Comparison of ENCODE assay signal across 27 cellular contexts in genomic region chr7:55046582-55047347, GRCh38. TPM values are rescaled to one million over a fixed set of nuclear protein-coding genes. Genes with fewer than 3 reads are reported as not detected.
DNase-seq lines count a peak whose midpoint lies in the region; ATAC-seq, FAIRE-seq and TF ChIP-seq lines count a peak whose summit lies in the region.
"Had no signal": no experiment of that assay in that cellular context is flagged by ENCODE, and none has a peak within 500 bp of the region (broad histone marks: within the 10 kb centered on the region; RNA-seq: fewer than 3 reads in every experiment).

No MANE protein-coding gene starts in this region.

- H3K4me3 ChIP-seq in liver (ENCODE audit: low read depth in 1 of 3, low read length in 3 of 3): no peak overlapping the region
- no peak overlapping the region for H3K4me3 ChIP-seq in HepG2 (replicated peaks in 1 of 3; ENCODE audit: insufficient read depth in 1 of 3, low read depth in 2 of 3, low read length in 3 of 3)
- H3K4me3 ChIP-seq in esophagus muscularis mucosa: no peak overlapping the region
- no peak overlapping the region for H3K4me3 ChIP-seq in mucosa of descending colon
- no peak overlapping the region for H3K4me3 ChIP-seq in upper lobe of right lung
- H3K4me3 ChIP-seq: GM23338, MG63, Peyer's patch, uterus had no signal

- POLR2A ChIA-PET in HepG2 (lab: Yijun Ruan, JAX): no interaction called here

- TF ChIP-seq RAD21 in liver (IDR thresholded peaks at IDR 0.05): peak; percentile 22 to 57
- TF ChIP-seq RAD21 in HepG2 (CRISPR knock-in tag; IDR thresholded peaks at IDR 0.05): no peak

- intact Hi-C loops in HepG2 (cut with micrococcal nuclease; ENCODE audit: unreplicated experiment): no loop called here
- intact Hi-C loops in esophagus muscularis mucosa (cut with DNase I): no loop called here
- intact Hi-C loops in mucosa of descending colon (cut with DNase I, micrococcal nuclease): no loop called here
- intact Hi-C loops in upper lobe of right lung (cut with DNase I): no loop called here

- peaks cover 0 to 3% (median 0%) of the 10 kb centered on the region in 4 donors for H3K36me3 ChIP-seq in liver (ENCODE audit: control insufficient read depth in 4 of 4, insufficient read depth in 3 of 4, low read depth in 1 of 4, low read length in 3 of 4)
- no peaks in the 10 kb centered on the region for H3K36me3 ChIP-seq in HepG2 (replicated peaks in 1 of 2; ENCODE audit: control insufficient read depth in 1 of 2, insufficient read depth in 2 of 2, low read length in 2 of 2)
- no peaks in the 10 kb centered on the region for H3K36me3 ChIP-seq in esophagus muscularis mucosa
- no peaks in the 10 kb centered on the region for H3K36me3 ChIP-seq in mucosa of descending colon (ENCODE audit: low read depth)
- no peaks in the 10 kb centered on the region for H3K36me3 ChIP-seq in upper lobe of right lung
- H3K36me3 ChIP-seq: Peyer's patch, uterus had no signal

- H3K4me2 ChIP-seq in HepG2 (ENCODE audit: low read depth, low read length): no peak overlapping the region
- H3K4me2 ChIP-seq: GM23338 had no signal

- TF ChIP-seq EP300 in HepG2 (IDR thresholded peaks at IDR 0.05; ENCODE audit: low read depth in 2 of 2, low read length in 2 of 2) (no peak), HepG2 (CRISPR knock-in tag; IDR thresholded peaks at IDR 0.05; ENCODE audit: borderline replicate concordance) (no peak), esophagus muscularis mucosa (IDR thresholded peaks at IDR 0.05) (no peak)

- H3K27me3 ChIP-seq in liver (ENCODE audit: control insufficient read depth in 4 of 4, insufficient read depth in 4 of 4, low read length in 3 of 4) (no peaks in the 10 kb centered on the region), HepG2 (ENCODE audit: control insufficient read depth in 1 of 2, insufficient read depth in 2 of 2, low read length in 2 of 2) (no peaks in the 10 kb centered on the region), esophagus muscularis mucosa (no peaks in the 10 kb centered on the region), upper lobe of right lung (no peaks in the 10 kb centered on the region)
- H3K27me3 ChIP-seq: MG63, Peyer's patch, uterus had no signal

- 66% methylated on average over 7 of the region's 7 CpGs for WGBS in liver
- 92% methylated on average over 7 of the region's 7 CpGs for WGBS in HepG2 (ENCODE audit: low lambda C conversion rate)
- 75% methylated on average over 7 of the region's 7 CpGs for WGBS in esophagus muscularis mucosa

- BruUV-seq in HepG2 (replicated peaks; lab: Mats Ljungman, UMichigan): no TSS peak

- ATAC-seq in HepG2 (no peak), mucosa of descending colon (peak; percentile 93), upper lobe of right lung (peak; percentile 26)
- ATAC-seq: activated CD4-positive, alpha-beta T cell treated with anti-CD3 and anti-CD28 coated beads for 36 hours; activated CD8-positive, alpha-beta T cell treated with anti-CD3 and anti-CD28 coated beads for 36 hours; GM23338; natural killer cell treated with Interleukin-12 subunit alpha and Interleukin-12 subunit beta and Interleukin-15 and Interleukin-18, amount 100 ng/mL, for 72 hours had no signal

- H3K9ac ChIP-seq in liver (ENCODE audit: low read depth in 1 of 2, low read length in 2 of 2) (no peak overlapping the region), HepG2 (ENCODE audit: insufficient read depth, low read depth, low read length) (no peak overlapping the region)

- DNase-seq in HepG2 (ENCODE audit: low spot score) (no peak), esophagus muscularis mucosa (ENCODE audit: extremely low spot score) (no peak), mucosa of descending colon (peak; percentile 60 to 71 (median 67)), upper lobe of right lung (no peak), NCI-H748 treated with DMSO at 0.1 percent for 48 hours (lab: John Stamatoyannopoulos, UW) (no peak)
- DNase-seq in activated CD4-positive, CD25-positive, alpha-beta regulatory T cell treated with anti-CD3 and anti-CD28 coated beads, Interleukin-2, amount 50 U/mL, for 72 hours: no peak
- DNase-seq in activated effector memory CD4-positive, alpha-beta T cell treated with anti-CD3 and anti-CD28 coated beads, Interleukin-2, amount 50 U/mL, for 16 hours: no peak
- DNase-seq: 8988T; activated CD4-positive, alpha-beta T cell treated with anti-CD3 and anti-CD28 coated beads for 36 hours; activated CD8-positive, alpha-beta T cell treated with anti-CD3 and anti-CD28 coated beads for 36 hours; activated naive CD8-positive, alpha-beta T cell treated with anti-CD3 and anti-CD28 coated beads, Interleukin-2, amount 10 ng/mL, durations not matched to agents 7 days and 5 days; aorta; CD4-positive, alpha-beta T cell; MG63; NCI-H1417; NCI-H2029; NCI-H526; occipital lobe; SIG-M5; stimulated activated naive CD4-positive, alpha-beta T cell; uterus had no signal

- TF ChIP-seq CTCF in liver (IDR thresholded peaks at IDR 0.05; ENCODE audit: low read depth, low read length, missing input control): no peak
- TF ChIP-seq CTCF in HepG2 (CRISPR knock-in tag; IDR thresholded peaks at IDR 0.05): no peak
- no peak for TF ChIP-seq CTCF in esophagus muscularis mucosa (IDR thresholded peaks at IDR 0.05)
- no peak for TF ChIP-seq CTCF in mucosa of descending colon (IDR thresholded peaks at IDR 0.05)
- TF ChIP-seq CTCF in upper lobe of right lung (IDR thresholded peaks at IDR 0.05): no peak

- H2AFZ ChIP-seq in HepG2 (ENCODE audit: low read length): no peak overlapping the region
- H2AFZ ChIP-seq: GM23338 had no signal

- H4K20me1 ChIP-seq in HepG2 (ENCODE audit: insufficient read depth, low read length): no peaks in the 10 kb centered on the region

- no peaks in the 10 kb centered on the region for H3K79me2 ChIP-seq in HepG2 (ENCODE audit: insufficient read depth, low read length)

- H3K9me3 ChIP-seq in liver (ENCODE audit: control insufficient read depth in 4 of 4, low read length in 3 of 4) (no peaks in the 10 kb centered on the region), HepG2 (ENCODE audit: low read length) (no peaks in the 10 kb centered on the region), esophagus muscularis mucosa (no peaks in the 10 kb centered on the region), mucosa of descending colon (no peaks in the 10 kb centered on the region), upper lobe of right lung (no peaks in the 10 kb centered on the region)
- H3K9me3 ChIP-seq: MG63, Peyer's patch, uterus had no signal

- peak overlapping the region; percentile 53 to 84 for H3K27ac ChIP-seq in liver (ENCODE audit: low read depth in 1 of 2, low read length in 2 of 2)
- H3K27ac ChIP-seq in HepG2 (ENCODE audit: extremely low read length, insufficient read depth, low read length): no peak overlapping the region
- peak overlapping the region; percentile 75 to 83 (median 80) for H3K27ac ChIP-seq in esophagus muscularis mucosa (replicated peaks in 1 of 4)
- no peak overlapping the region for H3K27ac ChIP-seq in upper lobe of right lung
- H3K27ac ChIP-seq: uterus had no signal

- TF ChIP-seq POLR2A in HepG2 (IDR thresholded peaks at IDR 0.05; ENCODE audit: insufficient read depth in 1 of 2, low read depth in 2 of 2, low read length in 2 of 2): no peak
- TF ChIP-seq POLR2A in esophagus muscularis mucosa (IDR thresholded peaks at IDR 0.05; ENCODE audit: low read depth): no peak

- in situ Hi-C loops in HepG2 (cut with HindIII; ENCODE audit: extremely low pct_ligation_motif_present, low pct_unique_long_range_greater_than_20kb): no loop called here

- H3K4me1 ChIP-seq in liver (ENCODE audit: control insufficient read depth in 4 of 4, insufficient read depth in 4 of 4, low read length in 3 of 4): peaks cover 10 to 77% (median 51%) of the 10 kb centered on the region in 4 donors
- peaks cover 23% of the 10 kb centered on the region for H3K4me1 ChIP-seq in HepG2 (ENCODE audit: insufficient read depth, low read length)
- peaks cover 19 to 91% (median 83%) of the 10 kb centered on the region in 4 donors for H3K4me1 ChIP-seq in esophagus muscularis mucosa
- H3K4me1 ChIP-seq in mucosa of descending colon (ENCODE audit: low read depth): peaks cover 36% of the 10 kb centered on the region
- H3K4me1 ChIP-seq in upper lobe of right lung: peaks cover 13% of the 10 kb centered on the region
- H3K4me1 ChIP-seq: uterus had no signal

- CTCF ChIA-PET in HepG2 (lab: Yijun Ruan, JAX; ENCODE audit: low intra/inter-chr PET ratio, low total read pairs): no interaction called here

- FAIRE-seq in HepG2 (lab: Jason Lieb, UNC): no peak
- FAIRE-seq: bronchial epithelial cell, endothelial cell of umbilical vein had no signal

TF ChIP-seq in liver, 16 proteins besides CTCF, POLR2A, EP300 and RAD21 (continues in another document):
- peak; percentile 71 for TF ChIP-seq SP1 (IDR thresholded peaks at IDR 0.05)
- TF ChIP-seq GABPA (IDR thresholded peaks at IDR 0.05 in 1 of 2, conservative IDR thresholded peaks at IDR 0.05 in 1 of 2): no peak

TF ChIP-seq in HepG2, 621 proteins besides CTCF, POLR2A, EP300 and RAD21 (continues in another document):
- TF ChIP-seq ISL2 (CRISPR knock-in tag; IDR thresholded peaks at IDR 0.05) (no peak), ZNF451 (CRISPR knock-in tag; IDR thresholded peaks at IDR 0.05) (no peak)

RNA-seq across cellular contexts. Expression of gene EGFR, which starts 27.9 kb away (rescaled TPM):
- total RNA-seq in liver: 10 to 100 TPM; 31.8 to 37.0 TPM
- 10 to 100 TPM; 22.6 to 23.6 TPM for polyA plus RNA-seq in liver
- total RNA-seq in HepG2 (2016; rRNA removed; fragmentation: Illumina TruSeq; extraction: Trizol): 7.0 TPM in 2 replicates
- 1.3 and 1.9 TPM in 2 replicates for total RNA-seq in HepG2 (2016; cell fraction: cytosol; rRNA removed; fragmentation: Illumina TruSeq; extraction: Trizol; ENCODE audit: low read depth)
- 5.7 and 7.1 TPM in 2 replicates for total RNA-seq in HepG2 (2016; cell fraction: insoluble cytoplasmic fraction; rRNA removed; fragmentation: Illumina TruSeq; extraction: Trizol)
- 3.8 and 3.9 TPM in 2 replicates for total RNA-seq in HepG2 (2016; cell fraction: membrane; rRNA removed; fragmentation: Illumina TruSeq; extraction: Trizol)
- 18.3 and 21.6 TPM in 2 replicates for total RNA-seq in HepG2 (2016; cell fraction: nucleus; rRNA removed; fragmentation: Illumina TruSeq; extraction: Trizol)
- 7.9 and 10.0 TPM in 2 replicates for polyA plus RNA-seq in HepG2 (2011; rRNA removed)
- 5.7 and 6.5 TPM in 2 replicates for polyA plus RNA-seq in HepG2 (2011; cell fraction: cytosol; rRNA removed)
- 15.6 and 16.1 TPM in 2 replicates for polyA plus RNA-seq in HepG2 (2011; cell fraction: nucleus; rRNA removed)
- 12.3 and 19.1 TPM in 2 replicates for polyA plus RNA-seq in HepG2 (2012)
- 0.76 and 0.86 TPM in 2 replicates for polyA plus RNA-seq in HepG2 (2016; cell fraction: cytosol; fragmentation: Illumina TruSeq; extraction: Trizol; ENCODE audit: low read depth)
- 4.0 and 4.9 TPM in 2 replicates for polyA plus RNA-seq in HepG2 (2016; cell fraction: insoluble cytoplasmic fraction; fragmentation: Illumina TruSeq; extraction: Trizol; ENCODE audit: low read depth)
- 1.4 and 1.9 TPM in 2 replicates for polyA plus RNA-seq in HepG2 (2016; cell fraction: membrane; fragmentation: Illumina TruSeq; extraction: Trizol; ENCODE audit: low read depth)
- polyA plus RNA-seq in HepG2 (2016; cell fraction: nucleus; fragmentation: Illumina TruSeq; extraction: Trizol; ENCODE audit: insufficient read depth, low read depth): 17.3 and 18.5 TPM in 2 replicates
- 21.0 and 51.4 TPM in 2 replicates for polyA minus RNA-seq in HepG2 (2011; rRNA and poly(A)+ RNA removed; ENCODE audit: low replicate concordance)
- 9.3 and 14.3 TPM in 2 replicates for polyA minus RNA-seq in HepG2 (2011; cell fraction: cytosol; rRNA and poly(A)+ RNA removed)
- 25.0 and 26.9 TPM in 2 replicates for polyA minus RNA-seq in HepG2 (2011; cell fraction: nucleus; rRNA and poly(A)+ RNA removed)
- 100 to 1,000 TPM in 2 of 4 donors, 10 to 100 TPM in 2; 79.3 to 125 (median 110) TPM for total RNA-seq in esophagus muscularis mucosa
- 10 to 100 TPM; 63.6 to 96.3 (median 72.5) TPM for total RNA-seq in mucosa of descending colon
- 78.3 TPM for total RNA-seq in upper lobe of right lung
- total RNA-seq: activated CD8-positive, alpha-beta T cell treated with anti-CD3 and anti-CD28 coated beads for 36 hours; activated naive CD8-positive, alpha-beta T cell treated with anti-CD3 and anti-CD28 coated beads, Interleukin-2, amount 10 ng/mL, durations not matched to agents 7 days and 5 days; CD4-positive, alpha-beta T cell; natural killer cell treated with Interleukin-12 subunit alpha and Interleukin-12 subunit beta and Interleukin-15 and Interleukin-18, amount 100 ng/mL, for 72 hours had no signal

Comparison
In these comparisons a context has a peak if more than half of its experiments do, and no peak if none do; other contexts are left out.
1. H3K27ac ChIP-seq: peak in liver (2 of 2) and esophagus muscularis mucosa (4 of 4); none in HepG2 (single experiment) and upper lobe of right lung (single experiment).
2. DNase-seq: peak in mucosa of descending colon (3 of 3); none in HepG2 (single experiment), esophagus muscularis mucosa (single experiment), upper lobe of right lung (single experiment), activated CD4-positive, CD25-positive, alpha-beta regulatory T cell treated with anti-CD3 and anti-CD28 coated beads, Interleukin-2, amount 50 U/mL, for 72 hours (single experiment), activated effector memory CD4-positive, alpha-beta T cell treated with anti-CD3 and anti-CD28 coated beads, Interleukin-2, amount 50 U/mL, for 16 hours (single experiment) and NCI-H748 treated with DMSO at 0.1 percent for 48 hours (single experiment).